In the genomic region with DNA sequence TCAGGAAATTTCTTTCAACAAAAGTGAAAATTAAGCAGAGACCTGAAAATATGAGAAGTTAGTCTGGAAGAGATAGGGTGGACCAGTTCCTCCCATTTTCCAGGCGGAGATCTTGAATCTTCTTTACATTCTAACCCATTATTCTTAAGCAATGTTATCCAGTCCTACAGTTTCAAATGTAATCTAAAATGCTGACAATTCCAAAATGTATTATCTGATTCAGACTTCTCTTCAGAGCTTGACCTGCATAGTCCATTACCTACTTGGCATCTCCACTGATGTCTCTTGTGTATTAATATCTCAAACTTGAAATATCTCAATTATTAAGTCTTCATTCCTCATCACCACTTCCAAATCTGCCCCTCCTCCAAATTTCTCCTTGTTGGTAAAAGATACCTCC, we compare ENCODE assay signal across 34 cellular contexts. TPM values are rescaled to one million over a fixed set of nuclear protein-coding genes. Genes with fewer than 3 reads are reported as not detected.
DNase-seq lines count a peak whose midpoint lies in the region; ATAC-seq, FAIRE-seq and TF ChIP-seq lines count a peak whose summit lies in the region.
"Had no signal": no experiment of that assay in that cellular context is flagged by ENCODE, and none has a peak within 500 bp of the region (broad histone marks: within the 10 kb centered on the region; RNA-seq: fewer than 3 reads in every experiment).

No MANE protein-coding gene starts in this region.

- H3K4me3 ChIP-seq in HepG2 (replicated peaks in 1 of 3; ENCODE audit: insufficient read depth in 1 of 3, low read depth in 2 of 3, low read length in 3 of 3) (no peak overlapping the region), right lobe of liver (no peak overlapping the region), A549 (no peak overlapping the region), IMR-90 (ENCODE audit: insufficient read depth, low read depth, low read length) (no peak overlapping the region), K562 (no peak overlapping the region), thyroid gland (replicated peaks in 1 of 3) (no peak overlapping the region)
- H3K4me3 ChIP-seq: BLaER1; BLaER1 treated with 17β-estradiol and CSF1 and Interleukin-3, amounts not matched to agents 10 nM and 100 nM had no signal

- 30% methylated on average over 1 of the region's 1 CpG for WGBS in HepG2 (ENCODE audit: low lambda C conversion rate)
- WGBS in right lobe of liver (ENCODE audit: insufficient coverage, low coverage, low lambda C conversion rate, missing lambda C conversion rate) = 90% methylated on average over 1 of the region's 1 CpG
- 93% methylated on average over 1 of the region's 1 CpG for WGBS in A549 (ENCODE audit: missing lambda C conversion rate)
- no CpG with 5 or more reads among the region's 1 CpG for WGBS in IMR-90 (ENCODE audit: extremely low coverage in 2 of 2, insufficient read length in 1 of 2), 2 experiments
- 91% methylated on average over 1 of the region's 1 CpG for WGBS in K562 (ENCODE audit: insufficient coverage, low coverage, missing lambda C conversion rate)
- WGBS in thyroid gland, 2 donors = 95 to 98% methylated on average over 1 of the region's 1 CpG

- H3K36me3 ChIP-seq in HepG2 (replicated peaks in 1 of 2; ENCODE audit: control insufficient read depth in 1 of 2, insufficient read depth in 2 of 2, low read length in 2 of 2) (no peaks in the 10 kb centered on the region), right lobe of liver (no peaks in the 10 kb centered on the region), IMR-90 (ENCODE audit: control insufficient read depth, insufficient read depth, low read length) (no peaks in the 10 kb centered on the region), K562 (ENCODE audit: control insufficient read depth, insufficient read depth, low read length) (no peaks in the 10 kb centered on the region), thyroid gland (no peaks in the 10 kb centered on the region)
- H3K36me3 ChIP-seq: BE2C; BLaER1; BLaER1 treated with 17β-estradiol and CSF1 and Interleukin-3, amounts not matched to agents 10 nM and 100 nM had no signal

- no peak overlapping the region for H2BK15ac ChIP-seq in IMR-90 (ENCODE audit: low read depth, low read length)

- no peak overlapping the region for H2AK5ac ChIP-seq in IMR-90 (ENCODE audit: low read depth, low read length)

- in situ Hi-C loops in HepG2 (cut with HindIII; ENCODE audit: extremely low pct_ligation_motif_present, low pct_unique_long_range_greater_than_20kb) = no loop called here
- in situ Hi-C loops in IMR-90 (cut with MboI; ENCODE audit: low sequenced_read_pairs) = no loop called here
- in situ Hi-C loops in K562 (cut with MboI) = no loop called here

- no peak for TF ChIP-seq EP300 in HepG2 (IDR thresholded peaks at IDR 0.05; ENCODE audit: low read depth in 2 of 2, low read length in 2 of 2)
- TF ChIP-seq EP300 in HepG2 (CRISPR knock-in tag; IDR thresholded peaks at IDR 0.05; ENCODE audit: borderline replicate concordance) = no peak
- TF ChIP-seq EP300 in A549 (IDR thresholded peaks at IDR 0.05) = no peak
- no peak for TF ChIP-seq EP300 in K562 (IDR thresholded peaks at IDR 0.05; ENCODE audit: low read length)

- ATAC-seq in HepG2 (no peak), right lobe of liver (no peak), A549 (no peak), IMR-90 (ENCODE audit: low read depth) (no peak), K562 (no peak)
- ATAC-seq: CD8-positive, alpha-beta T cell had no signal

- H4K5ac ChIP-seq in IMR-90 (ENCODE audit: low read depth, low read length) = no peak overlapping the region

- no peak overlapping the region for H4K91ac ChIP-seq in IMR-90 (ENCODE audit: insufficient read depth, low read depth, low read length)

- intact Hi-C loops in HepG2 (cut with micrococcal nuclease; ENCODE audit: unreplicated experiment) = no loop called here
- intact Hi-C loops in right lobe of liver (cut with DNase I) = no loop called here
- intact Hi-C loops in IMR-90 (cut with micrococcal nuclease) = no loop called here
- intact Hi-C loops in K562 (cut with micrococcal nuclease) = no loop called here
- intact Hi-C loops in thyroid gland (cut with DNase I) = no loop called here

- BruUV-seq in HepG2 (replicated peaks; lab: Mats Ljungman, UMichigan) = no TSS peak
- BruUV-seq in IMR-90 (replicated peaks; lab: Mats Ljungman, UMichigan) = no TSS peak
- BruUV-seq in K562 (replicated peaks; lab: Mats Ljungman, UMichigan) = no TSS peak

- POLR2A ChIA-PET in HepG2 (lab: Yijun Ruan, JAX) (interaction anchor here (1.4 kb wide), 1 partner anchor 28 kb away, joined by 4 read pairs; a partner anchor contains a TSS), A549 (lab: Yijun Ruan, JAX) (no interaction called here), IMR-90 (lab: Charles Lee; ENCODE audit: unreplicated experiment) (no interaction called here), K562 (lab: Yijun Ruan, JAX) (no interaction called here)

- H3K9me1 ChIP-seq in IMR-90 (ENCODE audit: insufficient read depth, low read length) (no peaks in the 10 kb centered on the region), K562 (ENCODE audit: control insufficient read depth, insufficient read depth, low read length) (no peaks in the 10 kb centered on the region)

- TF ChIP-seq POLR2A in HepG2 (IDR thresholded peaks at IDR 0.05; ENCODE audit: insufficient read depth in 1 of 2, low read depth in 2 of 2, low read length in 2 of 2) = no peak
- TF ChIP-seq POLR2A in right lobe of liver (IDR thresholded peaks at IDR 0.05) = no peak
- no peak for TF ChIP-seq POLR2A in A549 (IDR thresholded peaks at IDR 0.05; ENCODE audit: low read length)
- TF ChIP-seq POLR2A in IMR-90 (IDR thresholded peaks at IDR 0.05; ENCODE audit: low read depth, low read length) = no peak
- TF ChIP-seq POLR2A in K562 (conservative IDR thresholded peaks at IDR 0.05) = no peak
- no peak for TF ChIP-seq POLR2A in thyroid gland (IDR thresholded peaks at IDR 0.05)

- no peak overlapping the region for H2AFZ ChIP-seq in HepG2 (ENCODE audit: low read length)
- H2AFZ ChIP-seq in IMR-90 (replicated peaks; ENCODE audit: low read length, poor library complexity) = no peak overlapping the region
- no peak overlapping the region for H2AFZ ChIP-seq in K562 (ENCODE audit: low read depth, low read length)

- no peak overlapping the region for H3K4ac ChIP-seq in IMR-90 (ENCODE audit: low read depth, low read length)

- no peak overlapping the region for H2AK9ac ChIP-seq in IMR-90 (replicated peaks; ENCODE audit: low read depth, low read length, poor library complexity)

- H3K18ac ChIP-seq in IMR-90 (ENCODE audit: low read depth, low read length) = no peak overlapping the region

- no peak overlapping the region for H3K27ac ChIP-seq in HepG2 (ENCODE audit: extremely low read length, insufficient read depth, low read length)
- no peak overlapping the region for H3K27ac ChIP-seq in right lobe of liver
- no peak overlapping the region for H3K27ac ChIP-seq in A549
- no peak overlapping the region for H3K27ac ChIP-seq in IMR-90 (ENCODE audit: insufficient read depth, low read length)
- H3K27ac ChIP-seq in K562 (ENCODE audit: extremely low read depth, low read depth, low read length) = no peak overlapping the region
- no peak overlapping the region for H3K27ac ChIP-seq in thyroid gland
- H3K27ac ChIP-seq: 22Rv1; BLaER1; BLaER1 treated with 17β-estradiol and CSF1 and Interleukin-3, amounts not matched to agents 10 nM and 100 nM; C4-2B had no signal

- H4K8ac ChIP-seq in IMR-90 (ENCODE audit: low read depth in 2 of 2, low read length in 2 of 2) = no peak overlapping the region

- H2BK20ac ChIP-seq in IMR-90 (ENCODE audit: low read depth, low read length) = no peak overlapping the region

- no peak for TF ChIP-seq RAD21 in HepG2 (CRISPR knock-in tag; IDR thresholded peaks at IDR 0.05)
- no peak for TF ChIP-seq RAD21 in A549 (conservative IDR thresholded peaks at IDR 0.05 in 1 of 2, IDR thresholded peaks at IDR 0.05 in 1 of 2)
- no peak for TF ChIP-seq RAD21 in IMR-90 (IDR thresholded peaks at IDR 0.05; ENCODE audit: low read length)
- TF ChIP-seq RAD21 in K562 (CRISPR knock-in tag; conservative IDR thresholded peaks at IDR 0.05 in 1 of 2, IDR thresholded peaks at IDR 0.05 in 1 of 2) = no peak

- H3K23ac ChIP-seq in IMR-90 (ENCODE audit: low read depth, low read length) = no peak overlapping the region

- no peaks in the 10 kb centered on the region for H3K79me2 ChIP-seq in HepG2 (ENCODE audit: insufficient read depth, low read length)
- no peaks in the 10 kb centered on the region for H3K79me2 ChIP-seq in K562 (ENCODE audit: control insufficient read depth, insufficient read depth, low read length)

- no peak overlapping the region for H3K14ac ChIP-seq in IMR-90 (replicated peaks; ENCODE audit: low read depth, low read length)

- H2BK120ac ChIP-seq in IMR-90 (ENCODE audit: low read depth, low read length) = no peak overlapping the region

- no peaks in the 10 kb centered on the region for H4K20me1 ChIP-seq in HepG2 (ENCODE audit: insufficient read depth, low read length)
- no peaks in the 10 kb centered on the region for H4K20me1 ChIP-seq in IMR-90 (ENCODE audit: insufficient read depth, low read length)
- no peaks in the 10 kb centered on the region for H4K20me1 ChIP-seq in K562 (replicated peaks; ENCODE audit: control insufficient read depth, insufficient read depth, low read length)
- H4K20me1 ChIP-seq: BLaER1; BLaER1 treated with 17β-estradiol and CSF1 and Interleukin-3, amounts not matched to agents 10 nM and 100 nM had no signal

- no peaks in the 10 kb centered on the region for H3K9me3 ChIP-seq in HepG2 (ENCODE audit: low read length)
- no peaks in the 10 kb centered on the region for H3K9me3 ChIP-seq in right lobe of liver
- no peaks in the 10 kb centered on the region for H3K9me3 ChIP-seq in A549
- no peaks in the 10 kb centered on the region for H3K9me3 ChIP-seq in IMR-90 (ENCODE audit: control insufficient read depth, insufficient read depth, low read length)
- no peaks in the 10 kb centered on the region for H3K9me3 ChIP-seq in K562 (replicated peaks; ENCODE audit: control insufficient read depth, insufficient read depth, low read depth, low read length)
- H3K9me3 ChIP-seq in thyroid gland = no peaks in the 10 kb centered on the region
- H3K9me3 ChIP-seq: BE2C, BLaER1, Caco-2 had no signal

- H2BK5ac ChIP-seq in IMR-90 (ENCODE audit: low read depth, low read length, poor library complexity, severe bottlenecking) = no peak overlapping the region

- no peak overlapping the region for H3K56ac ChIP-seq in IMR-90 (ENCODE audit: extremely low read depth, insufficient read depth, low read length)

- H3K9ac ChIP-seq in HepG2 (ENCODE audit: insufficient read depth, low read depth, low read length) (no peak overlapping the region), IMR-90 (ENCODE audit: low read depth, low read length) (no peak overlapping the region), K562 (ENCODE audit: insufficient read depth in 1 of 2, low read depth in 2 of 2, low read length in 2 of 2) (no peak overlapping the region)
- H3K9ac ChIP-seq: BLaER1; BLaER1 treated with 17β-estradiol and CSF1 and Interleukin-3, amounts not matched to agents 10 nM and 100 nM had no signal

- DNase-seq in HepG2 (ENCODE audit: low spot score) (no peak), right lobe of liver (no peak), A549 (ENCODE audit: low read depth in 1 of 2, low spot score in 1 of 2) (no peak), IMR-90 (no peak), K562 (ENCODE audit: extremely low read depth in 1 of 4, low spot score in 3 of 4) (no peak), OCI-M2 (lab: John Stamatoyannopoulos, UW; ENCODE audit: unreplicated experiment) (no peak), Kasumi-1 (lab: John Stamatoyannopoulos, UW) (no peak), thyroid gland (no peak)
- DNase-seq: 8988T; ACHN; AML-193; BE2C; C1 segment of cervical spinal cord; Caco-2; Calu3; CD4-positive, alpha-beta memory T cell; CD4-positive, alpha-beta T cell; CD4-positive, CD25-positive, alpha-beta regulatory T cell; CD8-positive, alpha-beta memory T cell; CD8-positive, alpha-beta T cell; COR-L47; DMS 273 treated with DMSO at 0.1 percent for 48 hours; DMS153; DMS53; DMS79; DMS79 treated with DMSO at 0.1 percent for 48 hours; DND-41; EL had no signal

- no peaks in the 10 kb centered on the region; a peak in 1 of 4 replicates for H3K79me1 ChIP-seq in IMR-90 (ENCODE audit: low read depth in 1 of 2, low read length in 2 of 2)

- peaks cover 0 to 13% of the 10 kb centered on the region in 2 experiments; a peak in 2 of 5 replicates for H3K27me3 ChIP-seq in HepG2 (ENCODE audit: control insufficient read depth in 1 of 2, insufficient read depth in 2 of 2, low read length in 2 of 2)
- H3K27me3 ChIP-seq in right lobe of liver = no peaks in the 10 kb centered on the region
- no peaks in the 10 kb centered on the region for H3K27me3 ChIP-seq in IMR-90 (ENCODE audit: control insufficient read depth, insufficient read depth, low read length)
- H3K27me3 ChIP-seq in K562 (ENCODE audit: control insufficient read depth in 2 of 2, insufficient read depth in 2 of 2, low read length in 2 of 2) = no peaks in the 10 kb centered on the region
- no peaks in the 10 kb centered on the region for H3K27me3 ChIP-seq in thyroid gland
- H3K27me3 ChIP-seq: BE2C; BLaER1; BLaER1 treated with 17β-estradiol and CSF1 and Interleukin-3, amounts not matched to agents 10 nM and 100 nM had no signal

- H3K4me2 ChIP-seq in HepG2 (ENCODE audit: low read depth, low read length) = no peak overlapping the region
- no peak overlapping the region for H3K4me2 ChIP-seq in A549
- no peak overlapping the region for H3K4me2 ChIP-seq in IMR-90 (ENCODE audit: low read depth, low read length)
- no peak overlapping the region for H3K4me2 ChIP-seq in K562 (ENCODE audit: insufficient read depth, low read length)
- H3K4me2 ChIP-seq: BLaER1; BLaER1 treated with 17β-estradiol and CSF1 and Interleukin-3, amounts not matched to agents 10 nM and 100 nM had no signal

- FAIRE-seq in HepG2 (lab: Jason Lieb, UNC) (no peak), A549 (lab: Jason Lieb, UNC) (no peak), K562 (lab: Jason Lieb, UNC) (no peak)
- FAIRE-seq: A204.1, D721Med had no signal

- CTCF ChIA-PET in HepG2 (lab: Yijun Ruan, JAX; ENCODE audit: low intra/inter-chr PET ratio, low total read pairs) (no interaction called here), A549 (lab: Yijun Ruan, JAX) (interaction anchor here (0.5 kb wide), 1 partner anchor 187 kb away, joined by 3 read pairs; no protein-coding TSS in a partner anchor), IMR-90 (lab: Yijun Ruan, JAX) (no interaction called here), K562 (lab: Yijun Ruan, JAX; ENCODE audit: low intra/inter-chr PET ratio) (no interaction called here)

- TF ChIP-seq CTCF in HepG2 (CRISPR knock-in tag; IDR thresholded peaks at IDR 0.05) (no peak), right lobe of liver (IDR thresholded peaks at IDR 0.05) (no peak), A549 (IDR thresholded peaks at IDR 0.05) (no peak), IMR-90 (conservative IDR thresholded peaks at IDR 0.05; ENCODE audit: low read depth, low read length) (no peak), K562 (IDR thresholded peaks at IDR 0.05 in 2 of 3, conservative IDR thresholded peaks at IDR 0.05 in 1 of 3; ENCODE audit: insufficient read depth in 2 of 3, low read depth in 1 of 3, low read length in 3 of 3) (no peak), thyroid gland (IDR thresholded peaks at IDR 0.05) (no peak)

- H3K4me1 ChIP-seq in HepG2 (ENCODE audit: insufficient read depth, low read length) (no peaks in the 10 kb centered on the region), right lobe of liver (no peaks in the 10 kb centered on the region), A549 (no peaks in the 10 kb centered on the region), IMR-90 (ENCODE audit: control insufficient read depth, insufficient read depth, low read length) (no peaks in the 10 kb centered on the region), K562 (replicated peaks in 1 of 2; ENCODE audit: control insufficient read depth in 2 of 2, insufficient read depth in 2 of 2, low read length in 2 of 2) (no peaks in the 10 kb centered on the region; a peak in 1 of 5 replicates), thyroid gland (no peaks in the 10 kb centered on the region)
- H3K4me1 ChIP-seq: BE2C, BLaER1, Caco-2 had no signal

- dilution Hi-C loops in IMR-90 (cut with HindIII; ENCODE audit: low sequenced_read_pairs, unreplicated experiment) = no loop called here

RNA-seq across cellular contexts. Expression of a gene that starts 28.4 kb away (rescaled TPM):
- 7.2 and 13.2 TPM in 2 replicates for total RNA-seq in HepG2 (2016; rRNA removed; fragmentation: Illumina TruSeq; extraction: Trizol)
- 2.7 and 4.0 TPM in 2 replicates for total RNA-seq in HepG2 (2016; cell fraction: cytosol; rRNA removed; fragmentation: Illumina TruSeq; extraction: Trizol; ENCODE audit: low read depth)
- 7.2 and 12.7 TPM in 2 replicates for total RNA-seq in HepG2 (2016; cell fraction: insoluble cytoplasmic fraction; rRNA removed; fragmentation: Illumina TruSeq; extraction: Trizol)
- 3.5 and 4.7 TPM in 2 replicates for total RNA-seq in HepG2 (2016; cell fraction: membrane; rRNA removed; fragmentation: Illumina TruSeq; extraction: Trizol)
- total RNA-seq in HepG2 (2016; cell fraction: nucleus; rRNA removed; fragmentation: Illumina TruSeq; extraction: Trizol) = 17.2 and 19.6 TPM in 2 replicates
- polyA plus RNA-seq in HepG2 (2011; rRNA removed) = 21.0 and 21.3 TPM in 2 replicates
- 8.3 and 17.1 TPM in 2 replicates for polyA plus RNA-seq in HepG2 (2011; cell fraction: cytosol; rRNA removed)
- polyA plus RNA-seq in HepG2 (2011; cell fraction: nucleus; rRNA removed) = 9.1 and 12.0 TPM in 2 replicates
- 22.8 and 23.0 TPM in 2 replicates for polyA plus RNA-seq in HepG2 (2012)
- 0.12 and 0.20 TPM in 2 replicates for polyA plus RNA-seq in HepG2 (2016; cell fraction: cytosol; fragmentation: Illumina TruSeq; extraction: Trizol; ENCODE audit: low read depth)
- polyA plus RNA-seq in HepG2 (2016; cell fraction: insoluble cytoplasmic fraction; fragmentation: Illumina TruSeq; extraction: Trizol; ENCODE audit: low read depth) = 3.7 and 3.8 TPM in 2 replicates
- 1.0 and 1.3 TPM in 2 replicates for polyA plus RNA-seq in HepG2 (2016; cell fraction: membrane; fragmentation: Illumina TruSeq; extraction: Trizol; ENCODE audit: low read depth)
- polyA plus RNA-seq in HepG2 (2016; cell fraction: nucleus; fragmentation: Illumina TruSeq; extraction: Trizol; ENCODE audit: insufficient read depth, low read depth) = 11.1 TPM in 2 replicates
- polyA minus RNA-seq in HepG2 (2011; rRNA and poly(A)+ RNA removed; ENCODE audit: low replicate concordance) = 53.0 and 116 TPM in 2 replicates
- 43.8 and 58.0 TPM in 2 replicates for polyA minus RNA-seq in HepG2 (2011; cell fraction: cytosol; rRNA and poly(A)+ RNA removed)
- 52.9 and 81.2 TPM in 2 replicates for polyA minus RNA-seq in HepG2 (2011; cell fraction: nucleus; rRNA and poly(A)+ RNA removed)
- total RNA-seq in right lobe of liver = 1 to 10 TPM; 3.5 to 5.2 (median 4.6) TPM
- polyA plus RNA-seq in A549 (2011; rRNA removed) = 34.2 and 42.6 TPM in 2 replicates
- polyA plus RNA-seq in A549 (2012; cell fraction: cytosol; rRNA removed) = 6.6 and 7.1 TPM in 2 replicates
- polyA plus RNA-seq in A549 (2012; cell fraction: nucleus; rRNA removed) = 8.0 and 10.7 TPM in 2 replicates
- polyA plus RNA-seq in A549 (2017; fragmentation: RNase III; extraction: RNeasy Plus Mini Kit Qiagen cat#74134 plus additional on column Dnase treatment) = 33.9 to 38.4 TPM (median 36.2 TPM) in 3 replicates
- 46.6 and 53.4 TPM in 2 replicates for polyA minus RNA-seq in A549 (2011; rRNA and poly(A)+ RNA removed)
- total RNA-seq in IMR-90 (2012; rRNA removed) = 64.7 and 92.8 TPM in 2 replicates
- polyA plus RNA-seq in IMR-90 (2012; rRNA removed) = 12.6 and 17.6 TPM in 2 replicates
- 2.4 and 3.2 TPM in 2 replicates for polyA plus RNA-seq in IMR-90 (2012; cell fraction: cytosol; rRNA removed)
- 10.2 and 75.9 TPM in 2 replicates for polyA plus RNA-seq in IMR-90 (2012; cell fraction: nucleus; rRNA removed; ENCODE audit: low replicate concordance)
- 34.4 and 95.3 TPM in 2 replicates for total RNA-seq in K562 (2011; cell fraction: chromatin; rRNA removed; ENCODE audit: low replicate concordance)
- total RNA-seq in K562 (2011; cell fraction: nucleolus; rRNA removed) = 38.0 and 44.5 TPM in 2 replicates
- 59.2 and 86.5 TPM in 2 replicates for total RNA-seq in K562 (2011; cell fraction: nucleoplasm; rRNA removed)
- total RNA-seq in K562 (2014; rRNA removed) = 16.7 and 20.6 TPM in 2 replicates
- total RNA-seq in K562 (2014; rRNA removed; fragmentation: Illumina TruSeq; extraction: Trizol) = 40.1 and 42.6 TPM in 2 replicates
- total RNA-seq in K562 (2015; rRNA removed; fragmentation: Illumina TruSeq; extraction: Trizol) = 36.5 and 37.7 TPM in 2 replicates
- 34.8 and 35.5 TPM in 2 replicates for total RNA-seq in K562 (2021)
- polyA plus RNA-seq in K562 (2011; rRNA removed) = 34.2 and 37.8 TPM in 2 replicates
- polyA plus RNA-seq in K562 (2011; cell fraction: cytosol; rRNA removed) = 7.7 and 16.7 TPM in 2 replicates
- polyA plus RNA-seq in K562 (2011; cell fraction: nucleus; rRNA removed) = 18.3 and 28.9 TPM in 2 replicates
- 13.0 and 15.7 TPM in 2 replicates for polyA plus RNA-seq in K562 (2012)
- polyA plus RNA-seq in K562 (2014; fragmentation: Illumina TruSeq; extraction: Trizol) = 20.6 and 23.1 TPM in 2 replicates
- 10 to 100 TPM; 14.5 to 18.2 TPM for polyA plus RNA-seq in K562 (2014; fragmentation: Nextera tagmentation; extraction: Ambion mirVana)
- 12.5 and 13.7 TPM in 2 replicates for polyA plus RNA-seq in K562 (2014; rRNA removed)
- 118 and 121 TPM in 2 replicates for polyA minus RNA-seq in K562 (2011; rRNA and poly(A)+ RNA removed)
- 26.0 and 45.5 TPM in 2 replicates for polyA minus RNA-seq in K562 (2011; cell fraction: cytosol; rRNA and poly(A)+ RNA removed)
- 28.3 and 51.6 TPM in 2 replicates for polyA minus RNA-seq in K562 (2011; cell fraction: nucleus; rRNA and poly(A)+ RNA removed)
- total RNA-seq in thyroid gland = 100 to 1,000 TPM in 2 of 4 donors, 10 to 100 TPM in 2; 74.4 to 119 (median 93.5) TPM
